Comparison of ENCODE assay signal across 8 cellular contexts in the genomic region with DNA sequence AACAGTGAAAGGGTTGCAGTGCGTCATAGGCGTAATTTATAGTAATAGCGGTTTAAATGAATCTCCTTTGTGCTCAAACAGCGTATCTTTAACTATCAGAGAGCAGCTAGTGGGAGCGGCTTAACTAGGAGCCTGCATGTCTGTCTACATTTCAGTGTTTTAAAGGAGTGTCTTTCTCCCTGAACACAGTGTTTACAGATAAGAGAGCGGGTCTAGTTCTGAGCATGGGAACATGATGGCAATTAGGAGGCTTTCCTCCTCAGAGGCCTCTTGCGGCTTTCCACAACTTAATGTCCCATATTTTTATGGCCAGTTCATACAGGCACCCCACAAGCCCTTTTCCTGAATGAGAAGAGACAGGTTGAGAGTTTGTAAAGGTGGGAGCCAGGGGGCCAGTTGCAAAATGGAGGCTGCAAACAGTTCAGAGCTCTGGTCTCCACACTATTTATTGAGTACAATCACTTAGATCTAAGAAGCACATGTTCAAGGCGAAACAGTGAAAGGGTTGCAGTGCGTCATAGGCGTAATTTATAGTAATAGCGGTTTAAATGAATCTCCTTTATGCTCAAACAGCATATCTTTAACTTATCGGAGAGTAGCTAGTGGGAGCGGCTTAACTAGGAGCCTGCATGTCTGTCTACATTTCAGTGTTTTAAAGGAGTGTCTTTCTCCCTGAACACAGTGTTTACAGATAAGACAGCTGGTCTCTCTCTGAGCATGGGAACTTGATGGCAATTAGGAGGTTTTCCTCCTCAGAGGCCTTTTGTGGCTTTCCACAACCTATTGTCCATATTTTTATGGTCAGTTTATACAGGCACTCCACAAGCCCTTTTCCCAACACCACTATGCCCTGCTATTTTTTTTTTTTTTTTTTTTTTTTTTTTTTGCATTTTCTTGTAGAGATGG. TPM values are rescaled to one million over a fixed set of nuclear protein-coding genes. Genes with fewer than 3 reads are reported as not detected.
A peak's percentile ranks its signal among the peaks of the same experiment; 100 is the strongest.
DNase-seq lines count a peak whose midpoint lies in the region; ATAC-seq and TF ChIP-seq lines count a peak whose summit lies in the region.
"Not testable (repeated sequence)": the region's sequence is repeated elsewhere in the genome, so short reads cannot be mapped to it uniquely, and the experiment has no call there.

No MANE protein-coding gene starts in this region.

- not testable (repeated sequence) for H3K4me2 ChIP-seq in GM23338; neuronal stem cell (ENCODE audit: insufficient read depth, low read length, poor library complexity, severe bottlenecking)
- peak overlapping the region; percentile 69 for H3K4me2 ChIP-seq in hepatocyte

- H3K4me3 Mint-ChIP-seq in CD8-positive, alpha-beta memory T cell; GM23338: not testable (repeated sequence)

- not testable (repeated sequence) for TF ChIP-seq CTCF in GM23338 (conservative IDR thresholded peaks at IDR 0.05; ENCODE audit: low read depth in 2 of 2); hepatocyte (IDR thresholded peaks at IDR 0.05; ENCODE audit: poor library complexity)

- H3K27ac Mint-ChIP-seq in CD8-positive, alpha-beta memory T cell; GM23338: not testable (repeated sequence)

- CTCF ChIA-PET in CD8-positive, alpha-beta memory T cell (lab: Charles Lee): not testable (repeated sequence)

- not testable (repeated sequence) for H4K91ac ChIP-seq in neuronal stem cell (ENCODE audit: low read depth, low read length, poor library complexity)

- not testable (repeated sequence) for H2BK12ac ChIP-seq in neuronal stem cell (ENCODE audit: low read length)

- H3K9me3 Mint-ChIP-seq in CD8-positive, alpha-beta memory T cell; GM23338: not testable (repeated sequence)

- not testable (repeated sequence) for H3K9me2 ChIP-seq in GM23338 (ENCODE audit: insufficient read depth); hepatocyte (replicated peaks; ENCODE audit: insufficient read depth)

- 21% methylated on average over 13 of the region's 13 CpGs for WGBS in hepatocyte (ENCODE audit: low lambda C conversion rate, missing lambda C conversion rate)
- no CpG with 5 or more reads among the region's 13 CpGs for WGBS in neuronal stem cell (ENCODE audit: extremely low coverage in 2 of 2, insufficient read length in 2 of 2, insufficient replicate concordance in 1 of 2), 2 donors

- H3K23ac ChIP-seq in neuronal stem cell (ENCODE audit: low read depth, low read length, poor library complexity): not testable (repeated sequence)

- not testable (repeated sequence) for H3K27me3 ChIP-seq in CD8-positive, alpha-beta memory T cell (ENCODE audit: insufficient read depth, low read length, poor library complexity, severe bottlenecking); GM23338 (ENCODE audit: insufficient read depth); hepatocyte; neuronal stem cell (ENCODE audit: control insufficient read depth in 3 of 3, insufficient read depth in 3 of 3, low read depth in 1 of 3, low read length in 3 of 3)

- H3K4me1 Mint-ChIP-seq in CD8-positive, alpha-beta memory T cell: not testable (repeated sequence)
- peaks cover 37% of the 10 kb centered on the region for H3K4me1 Mint-ChIP-seq in GM23338

- H3K4ac ChIP-seq in neuronal stem cell (ENCODE audit: low read length): not testable (repeated sequence)

- H2AK5ac ChIP-seq in neuronal stem cell (ENCODE audit: low read depth, low read length): not testable (repeated sequence)

- peaks cover 20 to 31% of the 10 kb centered on the region in 2 donors for H3K27me3 Mint-ChIP-seq in CD8-positive, alpha-beta memory T cell
- not testable (repeated sequence) for H3K27me3 Mint-ChIP-seq in GM23338 (ENCODE audit: insufficient read depth, low read depth, poor library complexity)

- DNase-seq in CD8-positive, alpha-beta memory T cell; GM23338 (ENCODE audit: low spot score); neuronal stem cell (ENCODE audit: low spot score): not testable (repeated sequence)
- DNase-seq in NCI-H146 treated with DMSO at 0.1 percent for 48 hours (lab: John Stamatoyannopoulos, UW; ENCODE audit: unreplicated experiment) (peak; percentile 25), NCI-H2227 (lab: John Stamatoyannopoulos, UW; ENCODE audit: unreplicated experiment) (peak; percentile 39), OCI-M2 (lab: John Stamatoyannopoulos, UW; ENCODE audit: unreplicated experiment) (peak; percentile 32), amniotic epithelial cell (ENCODE audit: low read depth) (peak; percentile 76), hepatocyte (ENCODE audit: low spot score) (peak; percentile 21)

- not testable (repeated sequence) for H2BK15ac ChIP-seq in neuronal stem cell (ENCODE audit: low read length)

- ATAC-seq in GM23338: not testable (repeated sequence)

- H2BK120ac ChIP-seq in neuronal stem cell (ENCODE audit: low read depth, low read length): not testable (repeated sequence)

- H3K36me3 Mint-ChIP-seq in CD8-positive, alpha-beta memory T cell: peaks cover 2 to 14% (median 2%) of the 10 kb centered on the region in 3 donors
- H3K36me3 Mint-ChIP-seq in GM23338 (ENCODE audit: low read depth): not testable (repeated sequence)

- not testable (repeated sequence) for H4K20me1 ChIP-seq in GM23338 (replicated peaks; ENCODE audit: insufficient read depth); hepatocyte (ENCODE audit: insufficient read depth, poor library complexity, severe bottlenecking)

- peak overlapping the region; percentile 77 for H3K27ac ChIP-seq in CD8-positive, alpha-beta memory T cell (ENCODE audit: low read depth, low read length)
- not testable (repeated sequence) for H3K27ac ChIP-seq in GM23338 (ENCODE audit: low read depth); neuronal stem cell (replicated peaks; ENCODE audit: low read length)
- H3K27ac ChIP-seq in hepatocyte: peak overlapping the region; percentile 83

- H2BK5ac ChIP-seq in neuronal stem cell (ENCODE audit: low read length): not testable (repeated sequence)

- H3K79me2 ChIP-seq in GM23338 (replicated peaks; ENCODE audit: insufficient read depth); hepatocyte: not testable (repeated sequence)

- H3K4me3 ChIP-seq in CD8-positive, alpha-beta memory T cell (ENCODE audit: low read length); GM23338; hepatocyte; neuronal stem cell (ENCODE audit: low read length in 2 of 2): not testable (repeated sequence)

- H4K8ac ChIP-seq in neuronal stem cell (ENCODE audit: low read depth, low read length): not testable (repeated sequence)

- not testable (repeated sequence) for H3K14ac ChIP-seq in neuronal stem cell (ENCODE audit: low read length)

- H3K9me3 ChIP-seq in CD8-positive, alpha-beta memory T cell (ENCODE audit: low read length); hepatocyte (ENCODE audit: low read depth); neuronal stem cell (replicated peaks in 1 of 2; ENCODE audit: control insufficient read depth in 2 of 2, insufficient read depth in 1 of 2, low read depth in 1 of 2, low read length in 2 of 2): not testable (repeated sequence)

- not testable (repeated sequence) for H3K36me3 ChIP-seq in CD8-positive, alpha-beta memory T cell (ENCODE audit: insufficient read depth, low read length); GM23338 (ENCODE audit: insufficient read depth); hepatocyte (replicated peaks; ENCODE audit: insufficient read depth, low read depth); neuronal stem cell (replicated peaks in 1 of 2; ENCODE audit: control insufficient read depth in 2 of 2, insufficient read depth in 2 of 2, low read length in 2 of 2)

- not testable (repeated sequence) for H3F3A ChIP-seq in GM23338 (replicated peaks; ENCODE audit: low read depth)

- H3K79me1 ChIP-seq in neuronal stem cell (ENCODE audit: low read depth, low read length): not testable (repeated sequence)

- peak overlapping the region; percentile 97 for H2AFZ ChIP-seq in GM23338
- peak overlapping the region; percentile 71 for H2AFZ ChIP-seq in hepatocyte
- peak overlapping the region; percentile 66 for H2AFZ ChIP-seq in neuronal stem cell (ENCODE audit: low read length)

- H3K18ac ChIP-seq in neuronal stem cell (ENCODE audit: low read length): not testable (repeated sequence)

- POLR2A ChIA-PET in CD8-positive, alpha-beta memory T cell (lab: Charles Lee): not testable (repeated sequence)

- not testable (repeated sequence) for H3K9ac ChIP-seq in neuronal stem cell (ENCODE audit: low read depth, low read length, poor library complexity)

- H3K4me1 ChIP-seq in CD8-positive, alpha-beta memory T cell (ENCODE audit: insufficient read depth, low read length); neuronal stem cell (ENCODE audit: control insufficient read depth in 2 of 2, insufficient read depth in 1 of 2, low read depth in 1 of 2, low read length in 2 of 2): not testable (repeated sequence)
- H3K4me1 ChIP-seq in GM23338 (ENCODE audit: insufficient read depth) (peaks cover 26% of the 10 kb centered on the region), hepatocyte (ENCODE audit: insufficient read depth) (peaks cover 17% of the 10 kb centered on the region)

RNA-seq across cellular contexts. Expression of a gene that starts 5.5 kb away (rescaled TPM):
- total RNA-seq in CD8-positive, alpha-beta memory T cell: 1 to 10 TPM; 7.4 to 8.2 TPM
- 7.4 TPM for polyA plus RNA-seq in CD8-positive, alpha-beta memory T cell
- 21.1 and 24.9 TPM in 2 replicates for total RNA-seq in GM23338 (2014; rRNA removed; shearing (Covaris generic))
- polyA plus RNA-seq in GM23338 (2016; fragmentation: Nextera tagmentation; extraction: Ambion mirVana) (6.2 and 7.9 TPM in 2 replicates), hepatocyte (10.0 and 11.2 TPM in 2 replicates)
- 25.6 and 26.9 TPM in 2 replicates for total RNA-seq in hepatocyte
- polyA plus RNA-seq in neuronal stem cell (2013, experiment 1 of 2): 7.5 TPM
- polyA plus RNA-seq in neuronal stem cell (2013, experiment 2 of 2): 7.4 TPM

RNA-seq across cellular contexts. Expression of a gene that starts 29.9 kb away (rescaled TPM):
- 10 to 100 TPM; 41.2 to 42.5 TPM for total RNA-seq in CD8-positive, alpha-beta memory T cell
- polyA plus RNA-seq in CD8-positive, alpha-beta memory T cell: 32.1 TPM
- 49.6 and 54.3 TPM in 2 replicates for total RNA-seq in GM23338 (2014; rRNA removed; shearing (Covaris generic))
- polyA plus RNA-seq in GM23338 (2016; fragmentation: Nextera tagmentation; extraction: Ambion mirVana): 14.6 and 15.2 TPM in 2 replicates
- 34.8 and 36.8 TPM in 2 replicates for total RNA-seq in hepatocyte
- 11.8 and 12.4 TPM in 2 replicates for polyA plus RNA-seq in hepatocyte
- polyA plus RNA-seq in neuronal stem cell (2013, experiment 1 of 2): 22.9 TPM
- polyA plus RNA-seq in neuronal stem cell (2013, experiment 2 of 2): 25.3 TPM
